In the genomic region with DNA sequence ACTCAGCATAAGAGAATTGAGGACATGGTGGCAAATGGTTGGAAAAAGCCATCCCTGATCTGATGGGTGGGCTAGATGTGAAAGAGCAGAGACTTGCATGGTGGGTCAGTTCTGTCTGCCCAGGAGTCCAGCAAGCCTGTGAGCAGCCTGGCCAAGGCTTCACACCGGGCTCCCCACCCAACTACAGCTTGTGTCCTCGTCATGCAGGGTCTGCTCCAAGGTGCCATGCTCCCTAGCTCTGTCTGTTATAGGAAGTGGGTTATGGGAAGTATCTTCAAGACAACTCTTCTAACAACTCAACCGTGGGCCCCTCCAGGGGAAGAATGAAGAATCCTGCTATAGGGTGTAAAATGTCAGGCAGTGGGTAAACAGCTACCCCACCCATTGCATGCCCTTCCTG, we compare ENCODE assay signal across 15 cellular contexts.
DNase-seq lines count a peak whose midpoint lies in the region; ATAC-seq and TF ChIP-seq lines count a peak whose summit lies in the region.
"Had no signal": no experiment of that assay in that cellular context is flagged by ENCODE, and none has a peak within 500 bp of the region (broad histone marks: within the 10 kb centered on the region; RNA-seq: fewer than 3 reads in every experiment).

No MANE protein-coding gene starts in this region.

- H2BK20ac ChIP-seq in H9 (ENCODE audit: low read depth, low read length, poor library complexity, severe bottlenecking) = no peak overlapping the region

- H3K4me3 Mint-ChIP-seq in H9 = no peak overlapping the region
- H3K4me3 Mint-ChIP-seq in endodermal cell = no peak overlapping the region
- no peak overlapping the region for H3K4me3 Mint-ChIP-seq in CD8-positive, alpha-beta memory T cell
- H3K4me3 Mint-ChIP-seq: B cell; CD8-positive, alpha-beta T cell; GM23338; HFFc6 had no signal

- H3T11ph ChIP-seq in H9 (ENCODE audit: low read length) = no peak overlapping the region

- H3K14ac ChIP-seq in H9 (ENCODE audit: insufficient read depth, low read length) = no peak overlapping the region

- H3K9me3 Mint-ChIP-seq in H9 (no peaks in the 10 kb centered on the region), endodermal cell (no peaks in the 10 kb centered on the region)
- H3K9me3 Mint-ChIP-seq in CD8-positive, alpha-beta memory T cell = no peaks in the 10 kb centered on the region
- H3K9me3 Mint-ChIP-seq: CD8-positive, alpha-beta T cell; GM23338; HFFc6 had no signal

- H3K9ac ChIP-seq in H9 (ENCODE audit: extremely low read depth, insufficient read length, low read length) (no peak overlapping the region), endodermal cell (ENCODE audit: extremely low read depth, low read length, poor library complexity, severe bottlenecking) (no peak overlapping the region)
- H3K9ac ChIP-seq: BLaER1 treated with 17β-estradiol and CSF1 and Interleukin-3, amounts not matched to agents 10 nM and 100 nM had no signal

- no peak overlapping the region for H4K91ac ChIP-seq in H9 (ENCODE audit: insufficient read length, low read depth, low read length)

- H2BK120ac ChIP-seq in H9 (ENCODE audit: low read depth, low read length, poor library complexity, severe bottlenecking) = no peak overlapping the region

- no peaks in the 10 kb centered on the region for H3K23me2 ChIP-seq in H9 (ENCODE audit: insufficient read length, low read depth, low read length, poor library complexity, severe bottlenecking)

- no peak overlapping the region for H2BK12ac ChIP-seq in H9 (ENCODE audit: insufficient read length, low read depth, low read length)

- H3K79me1 ChIP-seq in H9 (ENCODE audit: insufficient read depth, low read depth, low read length, poor library complexity, severe bottlenecking) = no peaks in the 10 kb centered on the region

- H3K27ac Mint-ChIP-seq in H9 (peak overlapping the region in 1 of 3 experiments; percentile 12; a peak in 1 of 7 replicates), endodermal cell (no peak overlapping the region)
- H3K27ac Mint-ChIP-seq in CD8-positive, alpha-beta memory T cell = no peak overlapping the region
- H3K27ac Mint-ChIP-seq: B cell, GM23338, HFFc6 had no signal

- no peak overlapping the region for H3K56ac ChIP-seq in H9 (ENCODE audit: insufficient read length, low read depth, low read length)

- H3K4me1 ChIP-seq in H9 (ENCODE audit: insufficient read depth, low read length) = no peaks in the 10 kb centered on the region
- no peaks in the 10 kb centered on the region for H3K4me1 ChIP-seq in endodermal cell (ENCODE audit: control insufficient read depth, insufficient read depth, low read length)
- H3K4me1 ChIP-seq in spleen = no peaks in the 10 kb centered on the region
- no peaks in the 10 kb centered on the region for H3K4me1 ChIP-seq in CD8-positive, alpha-beta memory T cell (ENCODE audit: insufficient read depth, low read length)
- H3K4me1 ChIP-seq: BLaER1 treated with 17β-estradiol and CSF1 and Interleukin-3, amounts not matched to agents 10 nM and 100 nM had no signal

- intact Hi-C loops in spleen (cut with DNase I; ENCODE audit: low total_unique reads) = no loop called here

- no peaks in the 10 kb centered on the region for H3K27me3 Mint-ChIP-seq in H9 (ENCODE audit: low read depth)
- H3K27me3 Mint-ChIP-seq in endodermal cell (ENCODE audit: insufficient read depth) = no peaks in the 10 kb centered on the region
- peaks cover 3 to 5% of the 10 kb centered on the region in 2 donors for H3K27me3 Mint-ChIP-seq in CD8-positive, alpha-beta memory T cell
- H3K27me3 Mint-ChIP-seq: B cell had no signal

- H3K4me1 Mint-ChIP-seq in H9 (peaks cover 0 to 5% of the 10 kb centered on the region in 2 experiments; a peak in 2 of 4 replicates), endodermal cell (no peaks in the 10 kb centered on the region)
- H3K4me1 Mint-ChIP-seq in CD8-positive, alpha-beta memory T cell = peaks cover 0 to under 1% (median 0%) of the 10 kb centered on the region in 3 donors
- H3K4me1 Mint-ChIP-seq: B cell had no signal

- H2BK5ac ChIP-seq in H9 (ENCODE audit: insufficient read length, low read length) = no peak overlapping the region

- H3K18ac ChIP-seq in H9 (ENCODE audit: insufficient read length, low read depth, low read length) = no peak overlapping the region

- no peak overlapping the region for H3K4me3 ChIP-seq in endodermal cell (ENCODE audit: low read length)
- H3K4me3 ChIP-seq in spleen = no peak overlapping the region
- H3K4me3 ChIP-seq in CD8-positive, alpha-beta memory T cell (ENCODE audit: low read length) = no peak overlapping the region
- H3K4me3 ChIP-seq: BLaER1 treated with 17β-estradiol and CSF1 and Interleukin-3, amounts not matched to agents 10 nM and 100 nM; GM23338 had no signal

- H3K23ac ChIP-seq in H9 (ENCODE audit: insufficient read length, low read depth, low read length) = no peak overlapping the region

- H2BK15ac ChIP-seq in H9 (ENCODE audit: low read depth, low read length) = no peak overlapping the region

- H2AFZ ChIP-seq in H9 (ENCODE audit: low read length) = no peak overlapping the region
- H2AFZ ChIP-seq: GM23338 had no signal

- no peak overlapping the region for H4K5ac ChIP-seq in H9 (ENCODE audit: insufficient read length, low read depth, low read length)

- H3K4ac ChIP-seq in H9 (ENCODE audit: low read depth, low read length) = no peak overlapping the region

- no peaks in the 10 kb centered on the region for H3K79me2 ChIP-seq in H9 (ENCODE audit: insufficient read depth, low read length)

- H3K36me3 Mint-ChIP-seq in H9 (ENCODE audit: insufficient read depth in 1 of 3, low read depth in 3 of 3) = peaks cover 62 to 86% (median 68%) of the 10 kb centered on the region in 3 experiments
- H3K36me3 Mint-ChIP-seq in endodermal cell (ENCODE audit: low read depth) = peaks cover 10% of the 10 kb centered on the region
- no peaks in the 10 kb centered on the region for H3K36me3 Mint-ChIP-seq in CD8-positive, alpha-beta memory T cell

- H3K9me3 ChIP-seq in H9 (ENCODE audit: control insufficient read depth, low read depth, low read length) (no peaks in the 10 kb centered on the region), endodermal cell (ENCODE audit: control insufficient read depth, low read length) (no peaks in the 10 kb centered on the region), spleen (no peaks in the 10 kb centered on the region)
- H3K9me3 ChIP-seq in CD8-positive, alpha-beta memory T cell (ENCODE audit: low read length) = no peaks in the 10 kb centered on the region
- H3K9me3 ChIP-seq: BLaER1 treated with 17β-estradiol and CSF1 and Interleukin-3, amounts not matched to agents 10 nM and 100 nM had no signal

- H3K27me3 ChIP-seq in H9 (ENCODE audit: insufficient read depth, low read length) (no peaks in the 10 kb centered on the region), endodermal cell (ENCODE audit: control insufficient read depth, insufficient read depth, low read length, poor library complexity, severe bottlenecking) (no peaks in the 10 kb centered on the region), spleen (replicated peaks in 1 of 7) (no peaks in the 10 kb centered on the region)
- H3K27me3 ChIP-seq in CD8-positive, alpha-beta memory T cell (ENCODE audit: insufficient read depth, low read length, poor library complexity, severe bottlenecking) = no peaks in the 10 kb centered on the region
- H3K27me3 ChIP-seq: BLaER1 treated with 17β-estradiol and CSF1 and Interleukin-3, amounts not matched to agents 10 nM and 100 nM had no signal

- no peaks in the 10 kb centered on the region for H4K20me1 ChIP-seq in H9 (ENCODE audit: control insufficient read depth, insufficient read depth, insufficient read length)
- H4K20me1 ChIP-seq: BLaER1 treated with 17β-estradiol and CSF1 and Interleukin-3, amounts not matched to agents 10 nM and 100 nM had no signal

- WGBS in H9 (ENCODE audit: extremely low coverage, insufficient read length, low lambda C conversion rate) = no CpG with 5 or more reads among the region's 3 CpGs
- WGBS in endodermal cell (ENCODE audit: insufficient coverage in 1 of 2, insufficient read length in 1 of 2), 2 experiments = 86 to 93% methylated on average over 1 to 3 of the region's 3 CpGs
- 66 to 82% (median 78%) methylated on average over 3 of the region's 3 CpGs for WGBS in spleen, 5 donors

- no peak overlapping the region for H3K27ac ChIP-seq in H9 (ENCODE audit: insufficient read length, low read depth, low read length)
- H3K27ac ChIP-seq in endodermal cell (ENCODE audit: low read depth, low read length) = no peak overlapping the region
- H3K27ac ChIP-seq in spleen = no peak overlapping the region
- H3K27ac ChIP-seq in CD8-positive, alpha-beta memory T cell (ENCODE audit: low read depth, low read length) = no peak overlapping the region
- H3K27ac ChIP-seq: BLaER1 treated with 17β-estradiol and CSF1 and Interleukin-3, amounts not matched to agents 10 nM and 100 nM; HL-60 had no signal

- no peaks in the 10 kb centered on the region for H3K36me3 ChIP-seq in endodermal cell (ENCODE audit: control insufficient read depth, insufficient read depth, low read length)
- H3K36me3 ChIP-seq in spleen = peaks cover 0 to 7% (median 0%) of the 10 kb centered on the region in 6 donors
- H3K36me3 ChIP-seq in CD8-positive, alpha-beta memory T cell (ENCODE audit: insufficient read depth, low read length) = no peaks in the 10 kb centered on the region

- TF ChIP-seq POLR2A in spleen (IDR thresholded peaks at IDR 0.05) = no peak

- no peak overlapping the region for H4K8ac ChIP-seq in H9 (replicated peaks; ENCODE audit: insufficient read length, low read depth, low read length)

- CTCF ChIA-PET in CD8-positive, alpha-beta memory T cell (lab: Charles Lee) = interaction anchor here (0.9 kb wide), 1 partner anchor 15 kb away, joined by 3 read pairs; no protein-coding TSS in a partner anchor

- no peak overlapping the region for H3K4me2 ChIP-seq in H9 (ENCODE audit: insufficient read depth, insufficient read length, low read length)
- H3K4me2 ChIP-seq: BLaER1 treated with 17β-estradiol and CSF1 and Interleukin-3, amounts not matched to agents 10 nM and 100 nM; GM23338 had no signal

- H2AK5ac ChIP-seq in H9 (ENCODE audit: insufficient read length, low read length) = no peak overlapping the region

- ATAC-seq in GM19467 (IDR thresholded peaks at IDR 0.05; ENCODE audit: unreplicated experiment) = no peak
- ATAC-seq: CD8-positive, alpha-beta T cell; GM23338 had no signal

- TF ChIP-seq CTCF in H9 (conservative IDR thresholded peaks at IDR 0.05) = no peak
- no peak for TF ChIP-seq CTCF in endodermal cell (conservative IDR thresholded peaks at IDR 0.05)
- TF ChIP-seq CTCF in spleen (IDR thresholded peaks at IDR 0.05 in 8 of 11, conservative IDR thresholded peaks at IDR 0.05 in 3 of 11) = no peak

- peak; percentile 11 for DNase-seq in H9
- peak; percentile 11 for DNase-seq in endodermal cell
- DNase-seq in mesenteric fat pad (ENCODE audit: low spot score) = peak; percentile 47
- DNase-seq in spleen = peak; percentile 33
- DNase-seq in CD8-positive, alpha-beta memory T cell = no peak
- DNase-seq in HuH-7 (ENCODE audit: low spot score) = no peak
- DNase-seq: CD8-positive, alpha-beta T cell; COR-L47; IMR-90 had no signal

- POLR2A ChIA-PET in CD8-positive, alpha-beta memory T cell (lab: Charles Lee) = no interaction called here

Comparison
In these comparisons a context has a peak if more than half of its experiments do, and no peak if none do; other contexts are left out.
1. DNase-seq: peak in H9 (single experiment), endodermal cell (single experiment), mesenteric fat pad (single experiment) and spleen (single experiment); none in CD8-positive, alpha-beta memory T cell (0 of 5) and HuH-7 (single experiment).